In the genomic region with DNA sequence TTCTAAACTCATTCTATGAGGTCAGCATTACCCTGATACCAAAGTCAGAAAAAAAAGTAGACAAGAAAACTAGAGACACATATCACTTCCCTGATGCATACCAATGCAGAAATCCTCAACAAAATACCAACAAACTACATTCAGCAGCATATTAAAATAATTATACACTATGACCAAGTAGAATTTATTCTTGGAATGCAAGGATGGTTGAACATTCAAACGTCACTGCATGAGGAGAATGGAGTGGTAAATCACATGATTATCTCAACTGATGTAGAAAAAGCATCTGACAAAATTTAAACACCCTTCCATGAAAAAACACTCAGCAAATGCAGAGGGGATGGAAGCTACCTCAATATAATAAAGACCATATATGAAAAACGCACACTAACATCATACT, we compare ENCODE assay signal across 10 cellular contexts.
"Had no signal": no experiment of that assay in that cellular context is flagged by ENCODE, and none has a peak within 500 bp of the region (broad histone marks: within the 10 kb centered on the region; RNA-seq: fewer than 3 reads in every experiment).

No MANE protein-coding gene starts in this region.

- FAIRE-seq: H1, H54, HTR-8/SVneo had no signal

- H3K27ac ChIP-seq: KMS-11 had no signal

- ATAC-seq: GM23338 had no signal

- H3K4me3 ChIP-seq: GM23338 had no signal

- H2AFZ ChIP-seq: GM23338 had no signal

- H3K4me2 ChIP-seq: GM23338, KMS-11 had no signal

- H3K9ac ChIP-seq: KMS-11 had no signal

- DNase-seq: H9, HCEC 1CT, IMR-90, Karpas-422, KBM-7 had no signal
